In genomic region chr2:130190237-130190636, GRCh38 we compare ENCODE assay signal across 14 cellular contexts. TPM values are rescaled to one million over a fixed set of nuclear protein-coding genes. Genes with fewer than 3 reads are reported as not detected.
DNase-seq lines count a peak whose midpoint lies in the region; ATAC-seq and TF ChIP-seq lines count a peak whose summit lies in the region.
"Had no signal": no experiment of that assay in that cellular context is flagged by ENCODE, and none has a peak within 500 bp of the region (broad histone marks: within the 10 kb centered on the region; RNA-seq: fewer than 3 reads in every experiment).

No MANE protein-coding gene starts in this region.

- ATAC-seq in Panc1 (peak; percentile 16; the same call in 1 of the 2 replicates), upper lobe of right lung (no peak), HG03342 (IDR thresholded peaks at IDR 0.05; ENCODE audit: unreplicated experiment) (no peak)
- ATAC-seq: HCT116 had no signal

- no TSS peak for BruUV-seq in Panc1 (replicated peaks; lab: Mats Ljungman, UMichigan)

- H3K4me1 ChIP-seq in Panc1 (ENCODE audit: control insufficient read depth, insufficient read depth, low read length) (no peaks in the 10 kb centered on the region), upper lobe of right lung (no peaks in the 10 kb centered on the region)

- H3K27ac ChIP-seq in Panc1 (ENCODE audit: low read length) (no peak overlapping the region), upper lobe of right lung (no peak overlapping the region)
- H3K27ac ChIP-seq: BLaER1, HL-60 had no signal

- POLR2A ChIA-PET in Panc1 (lab: Charles Lee) = no interaction called here

- no peak overlapping the region for H3K4me3 ChIP-seq in H7 (ENCODE audit: insufficient read depth, low read depth, low read length)
- no peak overlapping the region for H3K4me3 ChIP-seq in Panc1 (ENCODE audit: low read depth in 2 of 2, low read length in 2 of 2)
- H3K4me3 ChIP-seq in upper lobe of right lung = no peak overlapping the region
- H3K4me3 ChIP-seq: BLaER1 had no signal

- TF ChIP-seq CTCF in Panc1 (IDR thresholded peaks at IDR 0.05) = no peak
- no peak for TF ChIP-seq CTCF in upper lobe of right lung (IDR thresholded peaks at IDR 0.05)

- in situ Hi-C loops in Panc1 (cut with HindIII; ENCODE audit: low pct_unique_long_range_greater_than_20kb, low sequenced_read_pairs) = no loop called here

- no peaks in the 10 kb centered on the region for H3K36me3 ChIP-seq in H7 (replicated peaks; ENCODE audit: control insufficient read depth, insufficient read depth, low read length)
- no peaks in the 10 kb centered on the region for H3K36me3 ChIP-seq in Panc1 (ENCODE audit: control insufficient read depth, insufficient read depth, low read length)
- H3K36me3 ChIP-seq in upper lobe of right lung = no peaks in the 10 kb centered on the region

- CTCF ChIA-PET in Panc1 (lab: Charles Lee) = interaction anchor here (0.7 kb wide), 1 partner anchor 117 kb away, joined by 4 read pairs; no protein-coding TSS in a partner anchor

- no peaks in the 10 kb centered on the region for H3K9me3 ChIP-seq in Panc1 (ENCODE audit: control insufficient read depth, insufficient read depth, low read depth, low read length)
- H3K9me3 ChIP-seq in upper lobe of right lung = no peaks in the 10 kb centered on the region
- H3K9me3 ChIP-seq: BLaER1, Caco-2 had no signal

- H3K27me3 ChIP-seq in H7 (ENCODE audit: control insufficient read depth, insufficient read depth, low read length) = no peaks in the 10 kb centered on the region
- H3K27me3 ChIP-seq in Panc1 (ENCODE audit: control insufficient read depth, insufficient read depth, low read length) = no peaks in the 10 kb centered on the region
- H3K27me3 ChIP-seq in upper lobe of right lung = no peaks in the 10 kb centered on the region
- H3K27me3 ChIP-seq: BLaER1 had no signal

- intact Hi-C loops in Panc1 (cut with micrococcal nuclease; ENCODE audit: unreplicated experiment) (no loop called here), upper lobe of right lung (cut with DNase I) (no loop called here)

- DNase-seq in H7 (peak; percentile 10), Panc1 (ENCODE audit: low read depth, low spot score) (no peak), mesenteric fat pad (ENCODE audit: low spot score) (peak; percentile 74), upper lobe of right lung (peak; percentile 45), GM19238 (ENCODE audit: insufficient read length, low spot score) (no peak)
- DNase-seq: Caco-2; CD8-positive, alpha-beta memory T cell; DND-41; KBM-7 had no signal

RNA-seq across cellular contexts. Expression of gene TUBA3E, which starts 8.0 kb away (rescaled TPM):
- total RNA-seq in H7 (2014; rRNA removed; shearing (Covaris generic)) = not detected in 2 replicates
- total RNA-seq in Panc1 (2021; ENCODE audit: unreplicated experiment) (not detected), mesenteric fat pad (not detected), upper lobe of right lung (not detected)
- polyA plus RNA-seq in Panc1 (2012; ENCODE audit: insufficient read length) = not detected
- total RNA-seq: A673; CD8-positive, alpha-beta memory T cell had no signal
- polyA plus RNA-seq: CD8-positive, alpha-beta memory T cell had no signal

RNA-seq across cellular contexts. Expression of gene MZT2B, which starts 8.2 kb away (rescaled TPM):
- 268 and 277 TPM in 2 replicates for total RNA-seq in H7 (2014; rRNA removed; shearing (Covaris generic))
- total RNA-seq in Panc1 (2021; ENCODE audit: unreplicated experiment) (305 TPM), mesenteric fat pad (132 TPM), upper lobe of right lung (128 TPM)
- 524 TPM for polyA plus RNA-seq in Panc1 (2012; ENCODE audit: insufficient read length)

RNA-seq across cellular contexts. Expression of gene SMPD4, which starts 8.8 kb away (rescaled TPM):
- 68.8 and 69.7 TPM in 2 replicates for total RNA-seq in H7 (2014; rRNA removed; shearing (Covaris generic))
- total RNA-seq in Panc1 (2021; ENCODE audit: unreplicated experiment) (89.0 TPM), mesenteric fat pad (32.7 TPM), upper lobe of right lung (41.4 TPM)
- 66.3 TPM for polyA plus RNA-seq in Panc1 (2012; ENCODE audit: insufficient read length)

RNA-seq across cellular contexts. Expression of gene CCDC74B, which starts 45.3 kb away (rescaled TPM):
- total RNA-seq in H7 (2014; rRNA removed; shearing (Covaris generic)) = 7.3 and 7.4 TPM in 2 replicates
- total RNA-seq in Panc1 (2021; ENCODE audit: unreplicated experiment) (9.8 TPM), mesenteric fat pad (0.64 TPM), upper lobe of right lung (0.78 TPM)
- polyA plus RNA-seq in Panc1 (2012; ENCODE audit: insufficient read length) = 15.5 TPM

Comparison
In these comparisons a context has a peak if more than half of its experiments do, and no peak if none do; other contexts are left out.
1. DNase-seq: peak in H7 (single experiment), mesenteric fat pad (single experiment) and upper lobe of right lung (single experiment); none in Panc1 (single experiment) and GM19238 (single experiment).